19 cellular contexts compared by ENCODE assay signal in the genomic region with DNA sequence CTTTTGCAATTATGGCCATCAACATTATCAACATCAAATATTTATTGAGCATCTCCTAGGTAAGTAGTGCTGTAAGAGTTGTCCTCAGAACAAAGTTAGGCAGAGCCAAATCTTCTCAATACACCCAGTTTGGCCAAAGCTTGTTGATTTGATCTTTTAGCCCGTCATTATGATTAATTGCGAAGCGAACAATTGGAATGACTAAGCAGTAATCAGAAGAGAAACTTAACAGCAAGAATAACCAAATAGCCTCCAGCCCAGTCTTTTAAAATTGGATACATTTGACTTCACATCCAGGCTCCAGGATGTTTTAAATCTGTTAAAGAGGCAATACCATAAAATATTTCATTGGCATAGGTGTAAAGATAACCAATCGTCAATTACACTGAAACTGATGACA.
"Had no signal": no experiment of that assay in that cellular context is flagged by ENCODE, and none has a peak within 500 bp of the region (broad histone marks: within the 10 kb centered on the region; RNA-seq: fewer than 3 reads in every experiment).

No MANE protein-coding gene starts in this region.

- H3K27me3 ChIP-seq: esophagus squamous epithelium, foreskin keratinocyte, neutrophil, spleen, testis, tibial nerve had no signal

- H3K4me3 Mint-ChIP-seq: dendritic cell treated with granulocyte-macrophage colony-stimulating factor and Interleukin-4, amounts not matched to agents 40 ng/mL and 50 ng/mL, for 4 days; effector memory CD8-positive, alpha-beta T cell; naive thymus-derived CD8-positive, alpha-beta T cell; stimulated activated naive B cell treated with anti-CD40 and anti-IgM and Interleukin-4, amounts not matched to agents 10 μg/mL and 1 μg/mL and 100 μg/mL, for 72 hours; stimulated activated naive CD8-positive, alpha-beta T cell treated with anti-CD3 and anti-CD28 coated beads, Interleukin-15, amount 100 ng/mL, for 72 hours had no signal

- H3K4me1 ChIP-seq: foreskin keratinocyte, spleen, testis, tibial nerve had no signal

- H3K27me3 Mint-ChIP-seq: dendritic cell treated with granulocyte-macrophage colony-stimulating factor and Interleukin-4, amounts not matched to agents 40 ng/mL and 50 ng/mL, for 4 days; effector memory CD8-positive, alpha-beta T cell; naive thymus-derived CD8-positive, alpha-beta T cell; stimulated activated naive B cell treated with anti-CD40 and anti-IgM and Interleukin-4, amounts not matched to agents 10 μg/mL and 1 μg/mL and 100 μg/mL, for 72 hours; stimulated activated naive CD8-positive, alpha-beta T cell treated with anti-CD3 and anti-CD28 coated beads, Interleukin-15, amount 100 ng/mL, for 72 hours had no signal

- H3K27ac ChIP-seq: esophagus squamous epithelium, foreskin keratinocyte, neutrophil, spleen, testis, tibial nerve had no signal

- H3K9me3 ChIP-seq: esophagus squamous epithelium, neutrophil, testis, tibial nerve had no signal

- H3K36me3 Mint-ChIP-seq: naive thymus-derived CD8-positive, alpha-beta T cell; stimulated activated naive B cell treated with anti-CD40 and anti-IgM and Interleukin-4, amounts not matched to agents 10 μg/mL and 1 μg/mL and 100 μg/mL, for 72 hours had no signal

- H3K27ac Mint-ChIP-seq: dendritic cell treated with granulocyte-macrophage colony-stimulating factor and Interleukin-4, amounts not matched to agents 40 ng/mL and 50 ng/mL, for 4 days; effector memory CD8-positive, alpha-beta T cell; naive thymus-derived CD8-positive, alpha-beta T cell; stimulated activated naive B cell treated with anti-CD40 and anti-IgM and Interleukin-4, amounts not matched to agents 10 μg/mL and 1 μg/mL and 100 μg/mL, for 72 hours; stimulated activated naive CD8-positive, alpha-beta T cell treated with anti-CD3 and anti-CD28 coated beads, Interleukin-15, amount 100 ng/mL, for 72 hours had no signal

- H3K4me3 ChIP-seq: esophagus squamous epithelium, lung, spleen, testis, tibial nerve had no signal

- H3K36me3 ChIP-seq: esophagus squamous epithelium, neutrophil, spleen, tibial nerve had no signal

- DNase-seq: effector memory CD8-positive, alpha-beta T cell; esophagus squamous epithelium; foreskin keratinocyte; left colon; left ventricle myocardium superior; mesenchymal stem cell; naive thymus-derived CD8-positive, alpha-beta T cell; spleen; stimulated activated CD4-positive, alpha-beta T cell treated with anti-CD3 and anti-CD28 coated beads, Interleukin-15, amount 100 ng/mL, for 24 hours; stimulated activated CD4-positive, alpha-beta T cell treated with anti-CD3 and anti-CD28 coated beads, Interleukin-1b, Interleukin-23, amount 100 ng/mL, for 48 hours; stimulated activated CD4-positive, alpha-beta T cell treated with anti-CD3 and anti-CD28 coated beads, Interleukin-4, amount 100 ng/mL, for 24 hours; stimulated activated naive B cell treated with anti-CD40 and anti-IgM and Interleukin-4, amounts not matched to agents 10 μg/mL and 1 μg/mL and 100 μg/mL, for 72 hours; stimulated activated naive CD8-positive, alpha-beta T cell treated with anti-CD3 and anti-CD28 coated beads, Interleukin-15, amount 100 ng/mL, for 72 hours; testis had no signal

- FAIRE-seq: colon had no signal

- H3K4me1 Mint-ChIP-seq: naive thymus-derived CD8-positive, alpha-beta T cell; stimulated activated naive B cell treated with anti-CD40 and anti-IgM and Interleukin-4, amounts not matched to agents 10 μg/mL and 1 μg/mL and 100 μg/mL, for 72 hours; stimulated activated naive CD8-positive, alpha-beta T cell treated with anti-CD3 and anti-CD28 coated beads, Interleukin-15, amount 100 ng/mL, for 72 hours had no signal
